In the genomic region with DNA sequence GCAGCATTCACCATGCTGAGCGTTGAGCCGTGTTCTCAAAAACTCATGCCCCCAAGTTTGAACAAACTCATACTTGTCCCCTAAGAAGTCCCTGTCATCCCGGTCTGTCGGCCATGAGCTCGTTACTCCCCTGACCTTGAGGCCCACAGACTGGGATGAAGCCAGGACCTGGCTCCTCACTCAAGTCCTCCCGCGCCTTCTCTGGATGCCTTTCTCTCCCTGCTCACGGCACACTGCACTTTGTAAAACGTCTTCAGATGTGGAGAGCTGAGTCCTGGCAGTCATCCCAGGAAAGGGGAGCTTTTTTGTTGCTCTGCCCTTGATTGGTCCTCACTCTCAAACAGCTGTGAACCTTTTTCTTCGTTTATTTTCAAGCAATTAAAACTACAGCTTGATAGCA, we compare ENCODE assay signal across 14 cellular contexts.
DNase-seq lines count a peak whose midpoint lies in the region; ATAC-seq and TF ChIP-seq lines count a peak whose summit lies in the region.
"Had no signal": no experiment of that assay in that cellular context is flagged by ENCODE, and none has a peak within 500 bp of the region (broad histone marks: within the 10 kb centered on the region; RNA-seq: fewer than 3 reads in every experiment).

No MANE protein-coding gene starts in this region.

- WGBS in H9 (ENCODE audit: extremely low coverage, insufficient read length, low lambda C conversion rate) = no CpG with 5 or more reads among the region's 10 CpGs

- no peak overlapping the region for H2BK20ac ChIP-seq in H9 (ENCODE audit: low read depth, low read length, poor library complexity, severe bottlenecking)

- no peak overlapping the region for H4K91ac ChIP-seq in H9 (ENCODE audit: insufficient read length, low read depth, low read length)

- H3K4me3 Mint-ChIP-seq in H9 = no peak overlapping the region
- no peak overlapping the region for H3K4me3 Mint-ChIP-seq in activated naive CD8-positive, alpha-beta T cell treated with anti-CD3 and anti-CD28 coated beads, Interleukin-2, amount 50 U/mL, for 24 hours

- no peaks in the 10 kb centered on the region for H3K9me3 Mint-ChIP-seq in H9
- no peaks in the 10 kb centered on the region for H3K9me3 Mint-ChIP-seq in activated naive CD8-positive, alpha-beta T cell treated with anti-CD3 and anti-CD28 coated beads, Interleukin-2, amount 50 U/mL, for 24 hours

- H3K56ac ChIP-seq in H9 (ENCODE audit: insufficient read length, low read depth, low read length) = no peak overlapping the region

- no peak overlapping the region for H4K8ac ChIP-seq in H9 (replicated peaks; ENCODE audit: insufficient read length, low read depth, low read length)

- DNase-seq in AG08396 (ENCODE audit: low spot score) (peak; percentile 61), NCI-H2107 treated with DMSO at 0.1 percent for 48 hours (lab: John Stamatoyannopoulos, UW; ENCODE audit: unreplicated experiment) (peak; percentile 48), fibroblast of the aortic adventitia (ENCODE audit: low read depth) (peak; percentile 88), omental fat pad (ENCODE audit: low spot score) (no peak), activated gamma-delta T cell treated with Interleukin-2 at 50 U/mL for 16 hours (no peak), GM20000 (ENCODE audit: low spot score) (no peak), H9 (no peak)
- no peak for DNase-seq in activated naive CD8-positive, alpha-beta T cell treated with anti-CD3 and anti-CD28 coated beads, Interleukin-2, amount 50 U/mL, for 24 hours
- DNase-seq: activated CD4-positive, alpha-beta T cell treated with anti-CD3 and anti-CD28 coated beads, Interleukin-2, amount 50 U/mL, for 48 hours; central memory CD4-positive, alpha-beta T cell; NCI-H1694 treated with DMSO at 0.1 percent for 48 hours had no signal

- ATAC-seq in omental fat pad (ENCODE audit: low FRiP score) = peak; percentile 48
- no peak for ATAC-seq in activated naive CD8-positive, alpha-beta T cell treated with anti-CD3 and anti-CD28 coated beads, Interleukin-2, amount 50 U/mL, for 24 hours
- ATAC-seq: GM12878 had no signal

- H3T11ph ChIP-seq in H9 (ENCODE audit: low read length) = no peak overlapping the region

- no peaks in the 10 kb centered on the region for H4K20me1 ChIP-seq in H9 (ENCODE audit: control insufficient read depth, insufficient read depth, insufficient read length)

- no peak overlapping the region for H3K14ac ChIP-seq in H9 (ENCODE audit: insufficient read depth, low read length)

- no peak overlapping the region for H2AFZ ChIP-seq in H9 (ENCODE audit: low read length)

- H2BK15ac ChIP-seq in H9 (ENCODE audit: low read depth, low read length) = no peak overlapping the region

- no peak overlapping the region for H3K4me3 ChIP-seq in fibroblast of the aortic adventitia (ENCODE audit: low read depth, low read length)
- H3K4me3 ChIP-seq: BLaER1, GM12878, SJCRH30 had no signal

- H3K9me3 ChIP-seq in H9 (ENCODE audit: control insufficient read depth, low read depth, low read length) = no peaks in the 10 kb centered on the region
- H3K9me3 ChIP-seq: BLaER1, SJCRH30 had no signal

- H3K23ac ChIP-seq in H9 (ENCODE audit: insufficient read length, low read depth, low read length) = no peak overlapping the region

- no peak overlapping the region for H3K9ac ChIP-seq in H9 (ENCODE audit: extremely low read depth, insufficient read length, low read length)
- H3K9ac ChIP-seq: BLaER1 had no signal

- no peaks in the 10 kb centered on the region for H3K27me3 ChIP-seq in H9 (ENCODE audit: insufficient read depth, low read length)
- H3K27me3 ChIP-seq: BLaER1, SJCRH30 had no signal

- H3K36me3 Mint-ChIP-seq in H9 (ENCODE audit: insufficient read depth in 1 of 3, low read depth in 3 of 3) = no peaks in the 10 kb centered on the region
- peaks cover 3% of the 10 kb centered on the region for H3K36me3 Mint-ChIP-seq in activated naive CD8-positive, alpha-beta T cell treated with anti-CD3 and anti-CD28 coated beads, Interleukin-2, amount 50 U/mL, for 24 hours (ENCODE audit: low read depth)

- no peak overlapping the region for H2BK120ac ChIP-seq in H9 (ENCODE audit: low read depth, low read length, poor library complexity, severe bottlenecking)

- peaks cover 18 to 24% of the 10 kb centered on the region in 2 experiments for H3K4me1 Mint-ChIP-seq in H9
- peaks cover 10% of the 10 kb centered on the region for H3K4me1 Mint-ChIP-seq in activated naive CD8-positive, alpha-beta T cell treated with anti-CD3 and anti-CD28 coated beads, Interleukin-2, amount 50 U/mL, for 24 hours

- H3K79me2 ChIP-seq in H9 (ENCODE audit: insufficient read depth, low read length) = no peaks in the 10 kb centered on the region

- H3K23me2 ChIP-seq in H9 (ENCODE audit: insufficient read length, low read depth, low read length, poor library complexity, severe bottlenecking) = no peaks in the 10 kb centered on the region

- TF ChIP-seq CTCF in fibroblast of the aortic adventitia (IDR thresholded peaks at IDR 0.05; ENCODE audit: insufficient read depth, low read length) (no peak), omental fat pad (IDR thresholded peaks at IDR 0.05) (no peak), GM20000 (IDR thresholded peaks at IDR 0.05; ENCODE audit: extremely low read depth, missing control alignments) (no peak), H9 (conservative IDR thresholded peaks at IDR 0.05) (no peak)

- no peaks in the 10 kb centered on the region for H3K27me3 Mint-ChIP-seq in H9 (ENCODE audit: low read depth)
- no peaks in the 10 kb centered on the region for H3K27me3 Mint-ChIP-seq in activated naive CD8-positive, alpha-beta T cell treated with anti-CD3 and anti-CD28 coated beads, Interleukin-2, amount 50 U/mL, for 24 hours

- no peak overlapping the region for H2AK5ac ChIP-seq in H9 (ENCODE audit: insufficient read length, low read length)

- no peaks in the 10 kb centered on the region for H3K79me1 ChIP-seq in H9 (ENCODE audit: insufficient read depth, low read depth, low read length, poor library complexity, severe bottlenecking)

- H3K4me1 ChIP-seq in H9 (ENCODE audit: insufficient read depth, low read length) = peaks cover 2% of the 10 kb centered on the region; the same call in 1 of the 2 replicates

- H2BK12ac ChIP-seq in H9 (ENCODE audit: insufficient read length, low read depth, low read length) = no peak overlapping the region

- H3K4ac ChIP-seq in H9 (ENCODE audit: low read depth, low read length) = no peak overlapping the region

- H3K27ac Mint-ChIP-seq in H9 = no peak overlapping the region
- no peak overlapping the region for H3K27ac Mint-ChIP-seq in activated naive CD8-positive, alpha-beta T cell treated with anti-CD3 and anti-CD28 coated beads, Interleukin-2, amount 50 U/mL, for 24 hours

- H3K18ac ChIP-seq in H9 (ENCODE audit: insufficient read length, low read depth, low read length) = no peak overlapping the region

- no peak overlapping the region for H2BK5ac ChIP-seq in H9 (ENCODE audit: insufficient read length, low read length)

- no peak overlapping the region for H4K5ac ChIP-seq in H9 (ENCODE audit: insufficient read length, low read depth, low read length)

- no peak overlapping the region for H3K4me2 ChIP-seq in H9 (ENCODE audit: insufficient read depth, insufficient read length, low read length)
- H3K4me2 ChIP-seq: BLaER1 had no signal

- H3K27ac ChIP-seq in H9 (ENCODE audit: insufficient read length, low read depth, low read length) = no peak overlapping the region
- H3K27ac ChIP-seq: BLaER1, SJCRH30 had no signal

Comparison
In these comparisons a context has a peak if more than half of its experiments do, and no peak if none do; other contexts are left out.
1. DNase-seq: peak in AG08396 (single experiment), NCI-H2107 treated with DMSO at 0.1 percent for 48 hours (single experiment) and fibroblast of the aortic adventitia (single experiment); none in omental fat pad (single experiment), activated gamma-delta T cell treated with Interleukin-2 at 50 U/mL for 16 hours (single experiment), GM20000 (single experiment), H9 (single experiment) and activated naive CD8-positive, alpha-beta T cell treated with anti-CD3 and anti-CD28 coated beads, Interleukin-2, amount 50 U/mL, for 24 hours (single experiment).